In genomic region chr2:238554468-238555184, GRCh38 we compare ENCODE assay signal across 25 cellular contexts.
"Had no signal": no experiment of that assay in that cellular context is flagged by ENCODE, and none has a peak within 500 bp of the region (broad histone marks: within the 10 kb centered on the region; RNA-seq: fewer than 3 reads in every experiment).

No MANE protein-coding gene starts in this region.

- ATAC-seq: activated T-cell treated with anti-CD3 and anti-CD28 coated beads, Interleukin-2, amount 50 U/mL, for 4 hours; heart right ventricle; left cardiac atrium; naive thymus-derived CD4-positive, alpha-beta T cell; pancreas; psoas muscle; right cardiac atrium; upper lobe of right lung had no signal

- H3K4me3 ChIP-seq: adrenal gland, ascending aorta, heart right ventricle, pancreas, psoas muscle, upper lobe of right lung had no signal

- H3K36me3 ChIP-seq: adrenal gland, ascending aorta, brain microvascular endothelial cell, heart right ventricle, pancreas, upper lobe of right lung, WERI-Rb-1 had no signal

- DNase-seq: activated CD4-positive, alpha-beta T cell treated with anti-CD3 and anti-CD28 coated beads for 1 hour; activated CD4-positive, alpha-beta T cell treated with anti-CD3 and anti-CD28 coated beads, Interleukin-2, amount 50 U/mL, for 1 hour; activated CD8-positive, alpha-beta memory T cell treated with anti-CD3 and anti-CD28 coated beads, Interleukin-2, amount 50 U/mL, for 4 hours; activated naive CD4-positive, alpha-beta T cell; activated T-cell treated with anti-CD3 and anti-CD28 coated beads, Interleukin-2, amount 50 U/mL, for 4 hours; adrenal gland; brain microvascular endothelial cell; caudate nucleus; effector CD4-positive, alpha-beta T cell; erythroblast; foreskin fibroblast; heart right ventricle; islet precursor cell; left cardiac atrium; naive thymus-derived CD4-positive, alpha-beta T cell; pancreas; psoas muscle; right cardiac atrium; stimulated activated CD4-positive, alpha-beta T cell treated with anti-CD3 and anti-CD28 coated beads, Interleukin-4, amount 100 ng/mL, for 24 hours; stimulated activated naive CD4-positive, alpha-beta T cell treated with Interleukin-2 at 50 U/mL for 16 hours; T-helper 1 cell; upper lobe of right lung; WERI-Rb-1 had no signal

- H3K27ac ChIP-seq: adrenal gland, ascending aorta, brain microvascular endothelial cell, heart right ventricle, pancreas, psoas muscle, upper lobe of right lung, WERI-Rb-1 had no signal

- H3K27me3 ChIP-seq: adrenal gland, ascending aorta, brain microvascular endothelial cell, pancreas, upper lobe of right lung had no signal

- H3K4me1 ChIP-seq: adrenal gland, ascending aorta, pancreas, psoas muscle, upper lobe of right lung had no signal

- H3K9me3 ChIP-seq: pancreas, upper lobe of right lung had no signal

- FAIRE-seq: pancreas, TTC549 had no signal
